8 cellular contexts compared by ENCODE assay signal in genomic region chr11:65430406-65431217, GRCh38. TPM values are rescaled to one million over a fixed set of nuclear protein-coding genes. Genes with fewer than 3 reads are reported as not detected.
DNase-seq lines count a peak whose midpoint lies in the region; ATAC-seq and TF ChIP-seq lines count a peak whose summit lies in the region.

No MANE protein-coding gene starts in this region.

- DNase-seq in AG04449 (ENCODE audit: low read depth, low spot score) = no peak
- peak in 2 of 4 donors; percentile 22 to 35 for DNase-seq in body of pancreas
- DNase-seq in SHP77 treated with DMSO at 0.1 percent for 48 hours (lab: John Stamatoyannopoulos, UW) = no peak
- no peak for DNase-seq in T1000 (lab: John Stamatoyannopoulos, UW)
- no peak for DNase-seq in SKM-1 (lab: John Stamatoyannopoulos, UW; ENCODE audit: unreplicated experiment)
- DNase-seq in HuH-7.5 (ENCODE audit: low spot score) = no peak

- H3K4me3 ChIP-seq in AG04449 (ENCODE audit: low read depth, low read length) (peak overlapping the region; percentile 98), HUES48 (ENCODE audit: low read depth, low read length) (no peak overlapping the region), body of pancreas (no peak overlapping the region), mononuclear cell (ENCODE audit: low read length) (peak overlapping the region; percentile 12)

- no peaks in the 10 kb centered on the region for H3K9me3 ChIP-seq in HUES48 (ENCODE audit: control insufficient read depth, insufficient read depth, low read length)
- no peaks in the 10 kb centered on the region for H3K9me3 ChIP-seq in body of pancreas
- no peaks in the 10 kb centered on the region for H3K9me3 ChIP-seq in mononuclear cell (ENCODE audit: low read depth, low read length)

- POLR2A ChIA-PET in AG04449 (lab: Yijun Ruan, JAX) = interaction anchor here (0.5 to 19.6 kb wide), 4 partner anchors 10 to 223 kb away, joined by 3 to 664 read pairs (median 7); partner anchors contain the start of gene MALAT1

- no peak for ATAC-seq in body of pancreas

- H3K36me3 ChIP-seq in HUES48 (ENCODE audit: control insufficient read depth, insufficient read depth, low read length) (no peaks in the 10 kb centered on the region), body of pancreas (replicated peaks in 1 of 2; ENCODE audit: insufficient read depth in 1 of 2, low read depth in 2 of 2) (peaks cover 5 to 14% of the 10 kb centered on the region in 2 donors)

- 35 to 43% methylated on average over 6 of the region's 6 CpGs for WGBS in body of pancreas, 2 donors

- intact Hi-C loops in body of pancreas (cut with DNase I) = no loop called here

- no peak for TF ChIP-seq POLR2A in body of pancreas (IDR thresholded peaks at IDR 0.05)

- peaks cover 47% of the 10 kb centered on the region for H3K4me1 ChIP-seq in HUES48 (ENCODE audit: control insufficient read depth, insufficient read depth, low read length)
- H3K4me1 ChIP-seq in body of pancreas = peaks cover 76% of the 10 kb centered on the region
- peaks cover 72% of the 10 kb centered on the region for H3K4me1 ChIP-seq in mononuclear cell (ENCODE audit: insufficient read depth, low read length)

- H3K27ac ChIP-seq in HUES48 (ENCODE audit: low read depth, low read length) (peak overlapping the region; percentile 19), body of pancreas (peak overlapping the region; percentile 26 to 100 (median 88))

- CTCF ChIA-PET in AG04449 (lab: Yijun Ruan, JAX) = interaction anchor here (1.3 kb wide), 1 partner anchor 14 kb away, joined by 3 read pairs; no protein-coding TSS in a partner anchor

- no peak for TF ChIP-seq CTCF in AG04449 (IDR thresholded peaks at IDR 0.05; ENCODE audit: insufficient read depth, low read length, missing control alignments)
- no peak for TF ChIP-seq CTCF in body of pancreas (IDR thresholded peaks at IDR 0.05)

- H3K27me3 ChIP-seq in HUES48 (ENCODE audit: control insufficient read depth, insufficient read depth, low read length) (no peaks in the 10 kb centered on the region), body of pancreas (no peaks in the 10 kb centered on the region), mononuclear cell (ENCODE audit: insufficient read depth, low read length) (no peaks in the 10 kb centered on the region)

- no peak overlapping the region for H3K9ac ChIP-seq in HUES48 (ENCODE audit: low read depth, low read length)

RNA-seq across cellular contexts. Expression of gene NEAT1, which starts 8.0 kb away (rescaled TPM):
- total RNA-seq in body of pancreas = 100 to 1,000 TPM; 376 to 539 TPM
- total RNA-seq in mononuclear cell = 198 TPM

RNA-seq across cellular contexts. Expression of gene FRMD8, which starts 44.2 kb away (rescaled TPM):
- 10 to 100 TPM; 20.0 to 46.8 TPM for total RNA-seq in body of pancreas
- 23.1 TPM for total RNA-seq in mononuclear cell

RNA-seq across cellular contexts. Expression of gene SLC25A45, which starts 48.2 kb away (rescaled TPM):
- 10 to 100 TPM; 52.4 to 67.2 TPM for total RNA-seq in body of pancreas
- total RNA-seq in mononuclear cell = 12.6 TPM

Comparison
In these comparisons a context has a peak if more than half of its experiments do, and no peak if none do; other contexts are left out.
1. H3K4me3 ChIP-seq: peak in AG04449 (single experiment) and mononuclear cell (single experiment); none in HUES48 (single experiment) and body of pancreas (0 of 2).